Comparison of ENCODE assay signal across 8 cellular contexts in the genomic region with DNA sequence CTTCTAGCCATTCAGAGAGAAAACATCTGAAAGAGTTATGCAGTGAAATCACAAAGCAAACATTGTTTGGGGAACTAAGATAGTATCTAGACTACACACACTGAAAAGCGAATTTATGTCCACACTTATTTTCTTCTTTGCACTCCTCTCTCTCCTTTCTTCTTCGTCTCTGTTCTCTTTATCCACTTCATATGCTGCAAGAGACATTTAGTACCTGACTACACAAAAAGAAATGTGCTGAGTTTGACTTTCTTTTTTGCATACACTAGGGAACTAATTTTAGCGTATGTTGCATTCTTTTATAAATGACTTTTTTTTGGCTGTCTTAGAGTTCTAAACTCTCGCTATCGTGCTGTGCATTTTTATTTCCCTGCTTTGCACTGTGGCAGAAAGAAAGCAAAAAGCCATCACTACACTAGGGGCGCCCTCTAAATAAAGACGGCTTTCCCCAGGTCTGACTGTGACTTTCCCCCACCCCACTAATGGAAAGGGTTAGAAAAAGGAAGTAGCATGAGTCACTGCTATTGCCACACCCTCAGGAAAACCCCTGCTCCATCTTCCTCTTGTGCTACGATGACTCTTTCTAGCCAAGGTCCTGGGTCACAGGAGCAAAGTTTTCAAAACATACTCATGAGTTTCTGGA.
DNase-seq lines count a peak whose midpoint lies in the region; ATAC-seq and TF ChIP-seq lines count a peak whose summit lies in the region.

No MANE protein-coding gene starts in this region.

- peak; percentile 16 to 53 (median 39) for DNase-seq in CD4-positive, alpha-beta T cell
- DNase-seq in T-helper 1 cell (peak in 4 of 5 donors; percentile 32 to 89 (median 40)), amniotic stem cell (lab: John Stamatoyannopoulos, UW) (peak; percentile 77), inferior parietal cortex (ENCODE audit: extremely low spot score) (peak; percentile 29), neural progenitor cell (ENCODE audit: low spot score) (no peak)
- DNase-seq in stimulated activated CD4-positive, alpha-beta T cell treated with anti-CD3 and anti-CD28 coated beads, Interleukin-4, amount 100 ng/mL, for 4 hours: peak; percentile 43 to 82

- POLR2A ChIA-PET in CD4-positive, alpha-beta T cell (lab: Charles Lee): interaction anchor here (0.7 to 1.3 kb wide), 2 partner anchors 103 to 1623 kb away, joined by 3 read pairs; no protein-coding TSS in a partner anchor

- no peak overlapping the region for H3K4me3 ChIP-seq in neural progenitor cell

- peak overlapping the region; percentile 55 for H3K4me3 Mint-ChIP-seq in CD4-positive, alpha-beta T cell
- H3K4me3 Mint-ChIP-seq in neural progenitor cell: no peak overlapping the region

- peak; percentile 97 for ATAC-seq in CD4-positive, alpha-beta T cell (ENCODE audit: poor library complexity)
- ATAC-seq in GM19463 (IDR thresholded peaks at IDR 0.05; ENCODE audit: unreplicated experiment) (peak; percentile 100), HG03558 (IDR thresholded peaks at IDR 0.05; ENCODE audit: extremely low read depth, unreplicated experiment) (peak; percentile 95)

- CTCF ChIA-PET in CD4-positive, alpha-beta T cell (lab: Charles Lee): interaction anchor here (0.7 to 0.8 kb wide), 2 partner anchors 36 to 92 kb away, joined by 3 read pairs; no protein-coding TSS in a partner anchor

- H3K36me3 Mint-ChIP-seq in CD4-positive, alpha-beta T cell (ENCODE audit: low read depth): peaks cover 14% of the 10 kb centered on the region
- H3K36me3 Mint-ChIP-seq in neural progenitor cell: peaks cover 2% of the 10 kb centered on the region

- H3K4me1 Mint-ChIP-seq in CD4-positive, alpha-beta T cell (ENCODE audit: low read depth): peaks cover 19% of the 10 kb centered on the region
- H3K4me1 Mint-ChIP-seq in neural progenitor cell: no peaks in the 10 kb centered on the region

- H3K9ac ChIP-seq in neural progenitor cell: no peak overlapping the region

- intact Hi-C loops in CD4-positive, alpha-beta T cell (cut with DNase I, micrococcal nuclease): loop anchor here (2.0 to 5.0 kb wide), 2 partner anchors 101 to 103 kb away; partner anchors contain the start of gene BACH1 (in 2 of the 2)

- H3K9me3 Mint-ChIP-seq in CD4-positive, alpha-beta T cell: peaks cover 16% of the 10 kb centered on the region
- H3K9me3 Mint-ChIP-seq in neural progenitor cell: peaks cover 21% of the 10 kb centered on the region

- H3K27me3 ChIP-seq in CD4-positive, alpha-beta T cell (ENCODE audit: control insufficient read depth, insufficient read depth, low read length): no peaks in the 10 kb centered on the region
- no peaks in the 10 kb centered on the region for H3K27me3 ChIP-seq in neural progenitor cell

- no peaks in the 10 kb centered on the region for H3K27me3 Mint-ChIP-seq in CD4-positive, alpha-beta T cell
- H3K27me3 Mint-ChIP-seq in neural progenitor cell (ENCODE audit: insufficient read depth, low read depth): no peaks in the 10 kb centered on the region

- H3K27ac ChIP-seq in CD4-positive, alpha-beta T cell (ENCODE audit: low read depth, low read length): no peak overlapping the region
- H3K27ac ChIP-seq in neural progenitor cell: no peak overlapping the region

- H3K79me2 ChIP-seq in neural progenitor cell (ENCODE audit: low read depth): no peaks in the 10 kb centered on the region

- no peak overlapping the region for H3K4me2 ChIP-seq in neural progenitor cell

- TF ChIP-seq CTCF in CD4-positive, alpha-beta T cell (IDR thresholded peaks at IDR 0.05): peak; percentile 50
- no peak for TF ChIP-seq CTCF in neural progenitor cell (IDR thresholded peaks at IDR 0.05)

- H3K36me3 ChIP-seq in neural progenitor cell: no peaks in the 10 kb centered on the region

- H3K27ac Mint-ChIP-seq in CD4-positive, alpha-beta T cell: peak overlapping the region; percentile 66
- H3K27ac Mint-ChIP-seq in neural progenitor cell: no peak overlapping the region

- no peak overlapping the region for H2AFZ ChIP-seq in neural progenitor cell (replicated peaks)

- no peaks in the 10 kb centered on the region for H4K20me1 ChIP-seq in neural progenitor cell (ENCODE audit: low read depth)

- H3K9me3 ChIP-seq in CD4-positive, alpha-beta T cell (ENCODE audit: control insufficient read depth, low read length): peaks cover 6% of the 10 kb centered on the region
- peaks cover under 1% of the 10 kb centered on the region for H3K9me3 ChIP-seq in neural progenitor cell (ENCODE audit: low read depth)

- H3F3A ChIP-seq in neural progenitor cell (ENCODE audit: low read depth): no peaks in the 10 kb centered on the region

- H3K4me1 ChIP-seq in neural progenitor cell: no peaks in the 10 kb centered on the region
